ENCODE assay signal across 9 cellular contexts in genomic region chr19:10339380-10339960, GRCh38. TPM values are rescaled to one million over a fixed set of nuclear protein-coding genes. Genes with fewer than 3 reads are reported as not detected.
DNase-seq lines count a peak whose midpoint lies in the region; ATAC-seq and TF ChIP-seq lines count a peak whose summit lies in the region.
"Had no signal": no experiment of that assay in that cellular context is flagged by ENCODE, and none has a peak within 500 bp of the region (broad histone marks: within the 10 kb centered on the region; RNA-seq: fewer than 3 reads in every experiment).

TSS of gene ICAM3 (minus strand) at chr19:10339624. CDS start at chr19:10339614, 10 bp downstream.

- H3K4me2 ChIP-seq in MM.1S (ENCODE audit: low read depth, low read length): peak within 1 kb of the TSS; percentile 92

- DNase-seq in GM19238 (ENCODE audit: insufficient read length, low spot score) (peak; percentile 75), MM.1S (peak; percentile 59), activated T-cell treated with anti-CD3 and anti-CD28 coated beads for 1 hour (ENCODE audit: low read depth) (peak; percentile 45), right lobe of liver (peak in 1 of 3 donors; percentile 71), cerebellum (ENCODE audit: low spot score) (no peak)
- peak; percentile 59 to 77 for DNase-seq in stimulated activated naive CD8-positive, alpha-beta T cell treated with anti-CD3 and anti-CD28 coated beads, Interleukin-15, amount 100 ng/mL, for 72 hours

- intact Hi-C loops in right lobe of liver (cut with DNase I): loop anchor here in 1 of 2 donors (10.0 kb wide), 1 partner anchor 45 kb away; the partner anchor contains the start of gene TYK2

- peaks cover 63% of the 10 kb centered on the region for H3K4me1 Mint-ChIP-seq in stimulated activated naive CD8-positive, alpha-beta T cell treated with anti-CD3 and anti-CD28 coated beads, Interleukin-15, amount 100 ng/mL, for 72 hours

- H3K9me2 ChIP-seq in MM.1S (replicated peaks; ENCODE audit: insufficient read depth, low read length): no peaks in the 10 kb centered on the region

- peak within 1 kb of the TSS; percentile 83 to 98 for H3K27ac Mint-ChIP-seq in stimulated activated naive CD8-positive, alpha-beta T cell treated with anti-CD3 and anti-CD28 coated beads, Interleukin-15, amount 100 ng/mL, for 72 hours

- H3K4me1 ChIP-seq in MM.1S (ENCODE audit: low read length) (peaks cover 12% of the 10 kb centered on the region; the same call in 1 of the 2 replicates), right lobe of liver (peaks cover 0 to 18% (median 9%) of the 10 kb centered on the region in 4 donors)

- H3K9me3 Mint-ChIP-seq in stimulated activated naive CD8-positive, alpha-beta T cell treated with anti-CD3 and anti-CD28 coated beads, Interleukin-15, amount 100 ng/mL, for 72 hours: no peaks in the 10 kb centered on the region

- H3K27me3 Mint-ChIP-seq in stimulated activated naive CD8-positive, alpha-beta T cell treated with anti-CD3 and anti-CD28 coated beads, Interleukin-15, amount 100 ng/mL, for 72 hours: no peaks in the 10 kb centered on the region

- H3F3A ChIP-seq in MM.1S (ENCODE audit: insufficient read depth, low read length): no peaks in the 10 kb centered on the region

- TF ChIP-seq POLR2A in right lobe of liver (IDR thresholded peaks at IDR 0.05): no peak

- peak within 1 kb of the TSS; percentile 68 for H3K9ac ChIP-seq in MM.1S (ENCODE audit: low read length)

- TF ChIP-seq CTCF in MM.1S (IDR thresholded peaks at IDR 0.05; ENCODE audit: low read length) (no peak), right lobe of liver (IDR thresholded peaks at IDR 0.05) (no peak)

- H3K79me2 ChIP-seq in MM.1S (ENCODE audit: low read length): peaks cover 23% of the 10 kb centered on the region

- WGBS in right lobe of liver (ENCODE audit: insufficient coverage, low coverage, low lambda C conversion rate, missing lambda C conversion rate): 40% methylated on average over 3 of the region's 14 CpGs

- H3K27me3 ChIP-seq in MM.1S (replicated peaks; ENCODE audit: insufficient read depth, low read length): no peaks in the 10 kb centered on the region
- no peaks in the 10 kb centered on the region for H3K27me3 ChIP-seq in right lobe of liver

- H3K9me3 ChIP-seq in MM.1S (replicated peaks; ENCODE audit: insufficient read depth, low read length) (no peaks in the 10 kb centered on the region), right lobe of liver (no peaks in the 10 kb centered on the region)

- ATAC-seq in right lobe of liver (no peak), HG02970 (IDR thresholded peaks at IDR 0.05; ENCODE audit: low FRiP score, unreplicated experiment) (no peak), HG02870 (IDR thresholded peaks at IDR 0.05; ENCODE audit: unreplicated experiment) (no peak)
- ATAC-seq in stimulated activated naive CD8-positive, alpha-beta T cell treated with anti-CD3 and anti-CD28 coated beads, Interleukin-15, amount 100 ng/mL, for 72 hours: peak; percentile 98

- H3K4me3 ChIP-seq in MM.1S (ENCODE audit: low read length) (peak within 1 kb of the TSS; percentile 77), right lobe of liver (peak within 1 kb of the TSS in 1 of 3 donors; percentile 10)
- H3K4me3 ChIP-seq: SK-N-MC had no signal

- H3K4me3 Mint-ChIP-seq in stimulated activated naive CD8-positive, alpha-beta T cell treated with anti-CD3 and anti-CD28 coated beads, Interleukin-15, amount 100 ng/mL, for 72 hours: peak within 1 kb of the TSS; percentile 79 to 87

- H3K27ac ChIP-seq in MM.1S (ENCODE audit: low read length): no peak within 1 kb of the TSS
- peak within 1 kb of the TSS in 1 of 3 donors; percentile 47 for H3K27ac ChIP-seq in right lobe of liver
- H3K27ac ChIP-seq: SK-N-MC had no signal

- H4K20me1 ChIP-seq in MM.1S (ENCODE audit: insufficient read depth, low read length): no peaks in the 10 kb centered on the region

- H2AFZ ChIP-seq in MM.1S (ENCODE audit: low read length): peak within 1 kb of the TSS; percentile 97

- H3K36me3 ChIP-seq in MM.1S (replicated peaks; ENCODE audit: insufficient read depth, low read length) (no peaks in the 10 kb centered on the region), right lobe of liver (no peaks in the 10 kb centered on the region)

RNA-seq across cellular contexts. Expression of gene ICAM3, which starts in this region (rescaled TPM):
- total RNA-seq in right lobe of liver (10 to 100 TPM; 11.4 to 35.5 (median 22.4) TPM), cerebellum (1.1 TPM)
